Comparison of ENCODE assay signal across 8 cellular contexts in the genomic region with DNA sequence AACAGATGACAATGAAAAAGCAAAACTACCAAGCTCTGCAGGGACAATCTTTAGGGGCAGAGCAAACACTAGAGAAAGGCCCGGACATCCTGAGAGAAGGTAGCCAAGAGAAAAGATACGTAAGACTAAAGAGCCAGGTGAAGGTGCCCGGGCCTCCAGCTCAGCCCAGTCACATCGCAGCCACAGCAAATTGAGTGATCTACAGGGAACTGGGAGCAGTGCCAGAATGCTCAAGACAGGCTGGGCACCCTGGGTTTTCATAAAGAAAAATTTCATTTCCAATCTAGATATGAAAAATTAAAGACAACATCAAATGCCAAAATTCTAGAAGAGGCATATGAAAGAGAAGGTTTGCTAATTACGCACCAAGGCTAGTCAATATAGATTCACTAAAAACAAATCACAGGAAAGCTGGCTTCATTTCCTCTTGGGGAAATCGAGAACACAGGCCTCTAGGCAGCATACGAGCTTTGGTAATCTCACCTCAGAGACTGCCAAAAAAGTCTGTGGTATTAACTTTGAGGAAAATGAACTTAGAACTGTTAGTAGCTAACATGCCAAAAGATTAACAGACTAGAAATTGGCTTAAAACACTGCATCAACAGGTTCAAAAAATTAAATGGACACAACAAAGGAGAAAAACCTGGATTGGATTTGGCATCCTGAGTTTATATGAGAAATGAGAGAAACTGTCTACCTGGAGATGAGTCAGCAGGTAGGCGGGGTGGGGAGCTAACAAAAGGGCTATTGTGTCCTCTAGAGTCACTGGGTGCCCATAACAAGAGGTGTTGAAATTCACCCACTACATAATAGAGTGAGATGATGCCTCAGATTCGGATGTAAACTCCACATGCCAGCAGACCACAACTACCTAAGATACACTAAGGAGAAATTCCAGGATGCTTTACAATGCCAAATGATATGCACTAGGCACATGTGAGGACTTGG. TPM values are rescaled to one million over a fixed set of nuclear protein-coding genes. Genes with fewer than 3 reads are reported as not detected.
DNase-seq lines count a peak whose midpoint lies in the region; ATAC-seq and TF ChIP-seq lines count a peak whose summit lies in the region.

No MANE protein-coding gene starts in this region.

- no peak overlapping the region for H3K4me3 ChIP-seq in A673 (ENCODE audit: low read depth, low read length, poor library complexity, severe bottlenecking)

- no TSS peak for BruUV-seq in A673 (replicated peaks; lab: Mats Ljungman, UMichigan)

- POLR2A ChIA-PET in A673 (lab: Charles Lee; ENCODE audit: low non-redundant PET), result interaction anchor here (0.6 kb wide), 1 partner anchor 1125 kb away, joined by 4 read pairs; no protein-coding TSS in a partner anchor

- peaks cover 25% of the 10 kb centered on the region for H3K4me1 ChIP-seq in A673 (ENCODE audit: insufficient read depth, low read length, poor library complexity, severe bottlenecking)

- H3K36me3 Mint-ChIP-seq in CD14-positive monocyte, result peaks cover 61 to 73% of the 10 kb centered on the region in 2 donors

- H3K27me3 ChIP-seq in A673 (replicated peaks; ENCODE audit: insufficient read depth, low read depth, low read length, poor library complexity), result no peaks in the 10 kb centered on the region

- no peaks in the 10 kb centered on the region for H3K9me3 Mint-ChIP-seq in CD14-positive monocyte

- H3K4me1 Mint-ChIP-seq in CD14-positive monocyte, result peaks cover 14% of the 10 kb centered on the region

- TF ChIP-seq CTCF in A673 (conservative IDR thresholded peaks at IDR 0.05; ENCODE audit: low read depth, low read length) (no peak), CD14-positive monocyte (IDR thresholded peaks at IDR 0.05) (no peak)

- H3K36me3 ChIP-seq in A673 (ENCODE audit: insufficient read depth, low read length, poor library complexity, severe bottlenecking), result peaks cover 45% of the 10 kb centered on the region

- H3K27me3 Mint-ChIP-seq in CD14-positive monocyte (ENCODE audit: low read depth in 3 of 3), result peaks cover 0 to 2% (median 0%) of the 10 kb centered on the region in 3 donors

- DNase-seq in A673 (ENCODE audit: low spot score), result peak; percentile 33
- peak; percentile 91 for DNase-seq in HPDE6-E6E7 (ENCODE audit: extremely low spot score)
- DNase-seq in astrocyte of the hippocampus (ENCODE audit: low read depth, low spot score), result peak; percentile 51
- peak; percentile 68 to 78 for DNase-seq in left colon
- DNase-seq in hepatic stellate cell (ENCODE audit: low spot score), result no peak
- DNase-seq in NCI-H524 treated with DMSO at 0.1 percent for 48 hours (lab: John Stamatoyannopoulos, UW), result no peak
- DNase-seq in CD14-positive monocyte (ENCODE audit: low spot score), result no peak

- ATAC-seq in left colon (peak; percentile 75), HG02798 (IDR thresholded peaks at IDR 0.05; ENCODE audit: poor library complexity, unreplicated experiment) (no peak)

- peak overlapping the region; percentile 52 for H3K27ac ChIP-seq in A673 (ENCODE audit: low read depth, low read length, poor library complexity, severe bottlenecking)

- CTCF ChIA-PET in A673 (lab: Charles Lee), result no interaction called here

- intact Hi-C loops in A673 (cut with micrococcal nuclease; ENCODE audit: unreplicated experiment) (no loop called here), left colon (cut with DNase I, micrococcal nuclease) (loop anchor here in 1 of 2 donors (10.0 kb wide), 1 partner anchor 183 kb away; no protein-coding TSS in a partner anchor), CD14-positive monocyte (cut with micrococcal nuclease) (no loop called here)

- H3K9me3 ChIP-seq in A673 (ENCODE audit: low read depth, low read length, poor library complexity, severe bottlenecking), result no peaks in the 10 kb centered on the region

- H3K27ac Mint-ChIP-seq in CD14-positive monocyte, result peak overlapping the region in 3 of 7 donors; percentile 35 to 48 (median 46)

- no peak overlapping the region for H3K4me3 Mint-ChIP-seq in CD14-positive monocyte

RNA-seq across cellular contexts. Expression of a gene that starts 6.6 kb away (rescaled TPM):
- total RNA-seq in A673 (2021) (91.1 and 96.2 TPM in 2 replicates), left colon (100 to 1,000 TPM; 116 to 121 TPM)
- 10 to 100 TPM; 30.5 to 37.2 TPM for polyA plus RNA-seq in CD14-positive monocyte

Comparison
In these comparisons a context has a peak if more than half of its experiments do, and no peak if none do; other contexts are left out.
1. DNase-seq: peak in A673 (single experiment), HPDE6-E6E7 (single experiment), astrocyte of the hippocampus (single experiment) and left colon (2 of 2); none in hepatic stellate cell (single experiment), NCI-H524 treated with DMSO at 0.1 percent for 48 hours (single experiment) and CD14-positive monocyte (single experiment).